16 cellular contexts compared by ENCODE assay signal in the genomic region with DNA sequence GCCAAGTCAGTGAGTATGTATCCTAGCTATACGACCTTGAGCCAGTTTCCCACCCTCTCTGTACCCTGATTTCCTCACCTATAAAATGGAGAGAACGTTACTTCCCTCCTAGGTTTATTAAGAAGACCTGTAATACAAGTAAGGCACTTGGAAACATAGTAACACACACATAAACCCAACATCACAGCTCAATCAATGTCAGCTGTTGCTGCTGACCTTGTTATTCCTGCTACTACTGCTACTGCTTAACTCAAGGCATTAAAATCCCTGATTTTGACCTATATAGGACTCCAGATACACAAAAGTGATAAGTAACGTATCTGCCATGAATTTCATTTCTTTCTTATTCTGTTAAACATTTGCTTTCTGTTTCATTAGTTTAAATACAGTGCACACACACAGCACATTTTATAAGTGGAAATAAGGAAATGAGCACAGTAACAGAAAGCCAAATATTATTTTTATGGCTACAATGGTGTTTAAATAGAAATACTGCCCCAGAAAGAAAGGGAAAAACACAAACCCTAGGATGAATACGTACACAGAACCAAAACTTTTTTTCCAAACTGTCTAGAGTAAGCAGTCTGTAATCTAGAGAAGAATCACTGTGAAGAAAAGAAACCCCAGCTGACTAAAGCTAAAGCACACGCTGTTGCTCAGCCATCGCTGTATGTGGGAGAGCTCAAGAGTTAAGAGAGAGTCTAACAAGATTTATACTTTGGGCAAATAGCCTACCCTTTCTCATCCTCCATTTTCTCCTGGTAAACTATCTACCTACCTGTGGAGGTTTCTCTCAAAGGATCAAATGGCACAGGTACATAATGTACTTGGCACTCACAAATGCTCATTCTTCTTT. TPM values are rescaled to one million over a fixed set of nuclear protein-coding genes. Genes with fewer than 3 reads are reported as not detected.
DNase-seq lines count a peak whose midpoint lies in the region; ATAC-seq and TF ChIP-seq lines count a peak whose summit lies in the region.
"Had no signal": no experiment of that assay in that cellular context is flagged by ENCODE, and none has a peak within 500 bp of the region (broad histone marks: within the 10 kb centered on the region; RNA-seq: fewer than 3 reads in every experiment).

No MANE protein-coding gene starts in this region.

- H3K4me1 ChIP-seq in GM23338 (ENCODE audit: insufficient read depth) = peaks cover 4% of the 10 kb centered on the region; the same call in 1 of the 2 replicates
- peaks cover 5 to 25% of the 10 kb centered on the region in 2 donors for H3K4me1 ChIP-seq in gastrocnemius medialis
- peaks cover 0 to 4% (median 0%) of the 10 kb centered on the region in 9 donors for H3K4me1 ChIP-seq in heart right ventricle
- H3K4me1 ChIP-seq: neural progenitor cell had no signal

- no peaks in the 10 kb centered on the region for H3K27me3 Mint-ChIP-seq in GM23338 (ENCODE audit: insufficient read depth, low read depth, poor library complexity)
- H3K27me3 Mint-ChIP-seq in activated T-helper 2 cell treated with anti-CD3 and anti-CD28 coated beads, Interferon-gamma antibody, Interleukin-2, Interleukin-4, amounts not matched to agents 10 μg/mL and 5 μg/mL and 100 μg/mL, durations not matched to agents 14 hours and 24 hours and 36 hours (ENCODE audit: low read depth) = no peaks in the 10 kb centered on the region
- peaks cover 0 to 4% (median 0%) of the 10 kb centered on the region in 3 donors for H3K27me3 Mint-ChIP-seq in immature natural killer cell (ENCODE audit: low read depth in 3 of 3)
- H3K27me3 Mint-ChIP-seq in effector memory CD8-positive, alpha-beta T cell = no peaks in the 10 kb centered on the region

- H3K36me3 Mint-ChIP-seq in GM23338 (ENCODE audit: low read depth) = peaks cover 12% of the 10 kb centered on the region; the same call in 2 of the 3 replicates
- peaks cover 21% of the 10 kb centered on the region for H3K36me3 Mint-ChIP-seq in activated T-helper 2 cell treated with anti-CD3 and anti-CD28 coated beads, Interferon-gamma antibody, Interleukin-2, Interleukin-4, amounts not matched to agents 10 μg/mL and 5 μg/mL and 100 μg/mL, durations not matched to agents 14 hours and 24 hours and 36 hours (ENCODE audit: low read depth)
- peaks cover 9 to 26% (median 21%) of the 10 kb centered on the region in 3 donors for H3K36me3 Mint-ChIP-seq in immature natural killer cell
- H3K36me3 Mint-ChIP-seq in effector memory CD8-positive, alpha-beta T cell (ENCODE audit: insufficient read depth) = peaks cover 6% of the 10 kb centered on the region

- no peaks in the 10 kb centered on the region; the same call in 1 of the 2 replicates for H4K20me1 ChIP-seq in GM23338 (replicated peaks; ENCODE audit: insufficient read depth)

- WGBS in heart right ventricle, 2 donors = 85 to 91% methylated on average over 6 of the region's 6 CpGs

- H3K79me2 ChIP-seq in GM23338 (replicated peaks; ENCODE audit: insufficient read depth) = peaks cover 22% of the 10 kb centered on the region

- no peak for TF ChIP-seq POLR2A in gastrocnemius medialis (IDR thresholded peaks at IDR 0.05)

- H3K27ac Mint-ChIP-seq in GM23338 (no peak overlapping the region), immature natural killer cell (peak overlapping the region in 4 of 6 donors; percentile 10 to 81 (median 57))
- peak overlapping the region; percentile 9 for H3K27ac Mint-ChIP-seq in activated T-helper 2 cell treated with anti-CD3 and anti-CD28 coated beads, Interferon-gamma antibody, Interleukin-2, Interleukin-4, amounts not matched to agents 10 μg/mL and 5 μg/mL and 100 μg/mL, durations not matched to agents 14 hours and 24 hours and 36 hours
- H3K27ac Mint-ChIP-seq in effector memory CD8-positive, alpha-beta T cell = no peak overlapping the region
- H3K27ac Mint-ChIP-seq: neural progenitor cell had no signal

- TF ChIP-seq CTCF in GM23338 (conservative IDR thresholded peaks at IDR 0.05; ENCODE audit: low read depth in 2 of 2) = no peak
- TF ChIP-seq CTCF in gastrocnemius medialis (IDR thresholded peaks at IDR 0.05 in 4 of 5, conservative IDR thresholded peaks at IDR 0.05 in 1 of 5) = no peak
- TF ChIP-seq CTCF in heart right ventricle (IDR thresholded peaks at IDR 0.05) = no peak

- H3K9me3 Mint-ChIP-seq in GM23338 (no peaks in the 10 kb centered on the region), immature natural killer cell (no peaks in the 10 kb centered on the region)
- H3K9me3 Mint-ChIP-seq in activated T-helper 2 cell treated with anti-CD3 and anti-CD28 coated beads, Interferon-gamma antibody, Interleukin-2, Interleukin-4, amounts not matched to agents 10 μg/mL and 5 μg/mL and 100 μg/mL, durations not matched to agents 14 hours and 24 hours and 36 hours = no peaks in the 10 kb centered on the region
- H3K9me3 Mint-ChIP-seq in effector memory CD8-positive, alpha-beta T cell = no peaks in the 10 kb centered on the region
- H3K9me3 Mint-ChIP-seq: neural progenitor cell had no signal

- H3K36me3 ChIP-seq in GM23338 (ENCODE audit: insufficient read depth) (peaks cover 2% of the 10 kb centered on the region; the same call in 1 of the 2 replicates), gastrocnemius medialis (no peaks in the 10 kb centered on the region), heart right ventricle (peaks cover 0 to 38% (median 6%) of the 10 kb centered on the region in 9 donors)

- H3K27me3 ChIP-seq in GM23338 (ENCODE audit: insufficient read depth) = no peaks in the 10 kb centered on the region
- no peaks in the 10 kb centered on the region for H3K27me3 ChIP-seq in gastrocnemius medialis
- no peaks in the 10 kb centered on the region for H3K27me3 ChIP-seq in heart right ventricle
- H3K27me3 ChIP-seq: neural progenitor cell, SJSA1 had no signal

- no peak overlapping the region for H3K4me3 ChIP-seq in GM23338
- no peak overlapping the region for H3K4me3 ChIP-seq in gastrocnemius medialis
- no peak overlapping the region for H3K4me3 ChIP-seq in heart right ventricle
- H3K4me3 ChIP-seq: neural progenitor cell, SJSA1 had no signal

- no peak overlapping the region for H2AFZ ChIP-seq in GM23338
- H2AFZ ChIP-seq: neural progenitor cell had no signal

- intact Hi-C loops in activated T-helper 2 cell treated with anti-CD3 and anti-CD28 coated beads, Interferon-gamma antibody, Interleukin-2, Interleukin-4, amounts not matched to agents 10 μg/mL and 5 μg/mL and 100 μg/mL, durations not matched to agents 14 hours and 24 hours and 36 hours (cut with micrococcal nuclease) = no loop called here
- intact Hi-C loops in gastrocnemius medialis (cut with DNase I; ENCODE audit: low total_unique reads) (no loop called here), heart right ventricle (cut with DNase I) (no loop called here)

- H3K4me2 ChIP-seq in GM23338 = no peak overlapping the region
- H3K4me2 ChIP-seq: neural progenitor cell had no signal

- H3K9me2 ChIP-seq in GM23338 (ENCODE audit: insufficient read depth) = no peaks in the 10 kb centered on the region

- in situ Hi-C loops in gastrocnemius medialis (cut with MboI; ENCODE audit: low sequenced_read_pairs in 4 of 4) = no loop called here

- DNase-seq in GM23338 (ENCODE audit: low spot score) (no peak), immature natural killer cell (no peak), gastrocnemius medialis (no peak), AG20443 (ENCODE audit: low spot score) (no peak), heart right ventricle (no peak)
- DNase-seq in activated T-helper 2 cell treated with anti-CD3 and anti-CD28 coated beads, Interferon-gamma antibody, Interleukin-2, Interleukin-4, amounts not matched to agents 10 μg/mL and 5 μg/mL and 100 μg/mL, durations not matched to agents 14 hours and 24 hours and 36 hours (ENCODE audit: low spot score) = no peak
- no peak for DNase-seq in effector memory CD8-positive, alpha-beta T cell
- DNase-seq: activated CD4-positive, alpha-beta T cell treated with anti-CD3 and anti-CD28 coated beads for 4 hours; AML-193; NCI-H1436; NCI-H446; T-helper 9 cell had no signal

- H3K4me1 Mint-ChIP-seq in GM23338 = peaks cover 3% of the 10 kb centered on the region; the same call in 2 of the 3 replicates
- H3K4me1 Mint-ChIP-seq in activated T-helper 2 cell treated with anti-CD3 and anti-CD28 coated beads, Interferon-gamma antibody, Interleukin-2, Interleukin-4, amounts not matched to agents 10 μg/mL and 5 μg/mL and 100 μg/mL, durations not matched to agents 14 hours and 24 hours and 36 hours (ENCODE audit: low read depth) = peaks cover 6% of the 10 kb centered on the region
- H3K4me1 Mint-ChIP-seq in immature natural killer cell = peaks cover 6 to 17% of the 10 kb centered on the region in 2 donors
- peaks cover 7 to 11% of the 10 kb centered on the region in 2 donors for H3K4me1 Mint-ChIP-seq in effector memory CD8-positive, alpha-beta T cell (ENCODE audit: low read depth in 2 of 2)

- ATAC-seq in GM23338 (no peak), gastrocnemius medialis (peak; percentile 36 to 61), HG02798 (IDR thresholded peaks at IDR 0.05; ENCODE audit: poor library complexity, unreplicated experiment) (no peak), heart right ventricle (no peak)
- ATAC-seq in effector memory CD8-positive, alpha-beta T cell (replicated peaks) = no peak

- H3K9me3 ChIP-seq in gastrocnemius medialis (no peaks in the 10 kb centered on the region), heart right ventricle (no peaks in the 10 kb centered on the region)
- H3K9me3 ChIP-seq: SJSA1 had no signal

- H3K4me3 Mint-ChIP-seq in GM23338 (no peak overlapping the region), immature natural killer cell (peak overlapping the region in 3 of 5 donors; percentile 28 to 55 (median 36))
- H3K4me3 Mint-ChIP-seq in activated T-helper 2 cell treated with anti-CD3 and anti-CD28 coated beads, Interferon-gamma antibody, Interleukin-2, Interleukin-4, amounts not matched to agents 10 μg/mL and 5 μg/mL and 100 μg/mL, durations not matched to agents 14 hours and 24 hours and 36 hours (ENCODE audit: low read depth) = no peak overlapping the region
- H3K4me3 Mint-ChIP-seq in effector memory CD8-positive, alpha-beta T cell = no peak overlapping the region
- H3K4me3 Mint-ChIP-seq: neural progenitor cell had no signal

- peak overlapping the region; percentile 3; the same call in 1 of the 2 replicates for H3K27ac ChIP-seq in GM23338 (ENCODE audit: low read depth)
- H3K27ac ChIP-seq in gastrocnemius medialis = peak overlapping the region in 2 of 4 donors; percentile 24 to 34
- no peak overlapping the region for H3K27ac ChIP-seq in heart right ventricle
- H3K27ac ChIP-seq: epithelial cell of prostate, neural progenitor cell, SJSA1 had no signal

- H3F3A ChIP-seq in GM23338 (replicated peaks; ENCODE audit: low read depth) = no peaks in the 10 kb centered on the region

RNA-seq across cellular contexts. Expression of a gene that starts 19.0 kb away (rescaled TPM):
- total RNA-seq in GM23338 (2014; rRNA removed; shearing (Covaris generic)) = 9.4 and 12.2 TPM in 2 replicates
- polyA plus RNA-seq in GM23338 (2016; fragmentation: Nextera tagmentation; extraction: Ambion mirVana) = 9.4 and 10.7 TPM in 2 replicates
- 9.6 and 10.7 TPM in 2 replicates for total RNA-seq in activated T-helper 2 cell treated with anti-CD3 and anti-CD28 coated beads, Interferon-gamma antibody, Interleukin-2, Interleukin-4, amounts not matched to agents 10 μg/mL and 5 μg/mL and 100 μg/mL, durations not matched to agents 14 hours and 24 hours and 36 hours
- polyA plus RNA-seq in immature natural killer cell = 10 to 100 TPM in 1 of 3 donors, 1 to 10 TPM in 2; 1.4 to 10.2 (median 4.1) TPM
- 1 to 10 TPM; 2.3 to 5.7 (median 4.0) TPM for total RNA-seq in gastrocnemius medialis
- total RNA-seq in heart right ventricle = 10 to 100 TPM in 3 of 10 donors, 1 to 10 TPM in 7; 7.5 to 11.6 (median 9.0) TPM
- 1 to 10 TPM; 2.1 to 3.2 TPM for polyA plus RNA-seq in heart right ventricle

RNA-seq across cellular contexts. Expression of a gene that starts 55.0 kb away (rescaled TPM):
- 48.2 and 50.3 TPM in 2 replicates for total RNA-seq in GM23338 (2014; rRNA removed; shearing (Covaris generic))
- polyA plus RNA-seq in GM23338 (2016; fragmentation: Nextera tagmentation; extraction: Ambion mirVana) (41.4 and 43.4 TPM in 2 replicates), immature natural killer cell (10 to 100 TPM; 35.4 to 37.3 (median 35.8) TPM), heart right ventricle (10 to 100 TPM in 1 of 2 donors, 1 to 10 TPM in 1; 9.9 to 21.9 TPM)
- 46.9 and 49.1 TPM in 2 replicates for total RNA-seq in activated T-helper 2 cell treated with anti-CD3 and anti-CD28 coated beads, Interferon-gamma antibody, Interleukin-2, Interleukin-4, amounts not matched to agents 10 μg/mL and 5 μg/mL and 100 μg/mL, durations not matched to agents 14 hours and 24 hours and 36 hours
- total RNA-seq in gastrocnemius medialis (10 to 100 TPM; 23.6 to 31.3 (median 27.2) TPM), heart right ventricle (10 to 100 TPM; 16.2 to 31.2 (median 23.6) TPM)

RNA-seq across cellular contexts. Expression of a gene that starts 55.3 kb away (rescaled TPM):
- 2.5 and 6.0 TPM in 2 replicates for total RNA-seq in GM23338 (2014; rRNA removed; shearing (Covaris generic))
- 1.2 and 1.3 TPM in 2 replicates for polyA plus RNA-seq in GM23338 (2016; fragmentation: Nextera tagmentation; extraction: Ambion mirVana)
- 0.41 and 0.76 TPM in 2 replicates for total RNA-seq in activated T-helper 2 cell treated with anti-CD3 and anti-CD28 coated beads, Interferon-gamma antibody, Interleukin-2, Interleukin-4, amounts not matched to agents 10 μg/mL and 5 μg/mL and 100 μg/mL, durations not matched to agents 14 hours and 24 hours and 36 hours
- polyA plus RNA-seq in immature natural killer cell = under 1 TPM in 1 of 3 donors, not detected in 2; 0.07 TPM
- total RNA-seq in gastrocnemius medialis = under 1 TPM in 1 of 4 donors, not detected in 3; 0.26 TPM
- total RNA-seq in heart right ventricle = under 1 TPM; 0.28 to 0.87 (median 0.45) TPM
- under 1 TPM in 1 of 2 donors, not detected in 1; 0.12 TPM for polyA plus RNA-seq in heart right ventricle

Comparison
In these comparisons a context has a peak if more than half of its experiments do, and no peak if none do; other contexts are left out.
1. ATAC-seq: peak in gastrocnemius medialis (2 of 2); none in GM23338 (single experiment), effector memory CD8-positive, alpha-beta T cell (single experiment), HG02798 (single experiment) and heart right ventricle (0 of 8).
2. H3K27ac Mint-ChIP-seq: peak in activated T-helper 2 cell treated with anti-CD3 and anti-CD28 coated beads, Interferon-gamma antibody, Interleukin-2, Interleukin-4, amounts not matched to agents 10 μg/mL and 5 μg/mL and 100 μg/mL, durations not matched to agents 14 hours and 24 hours and 36 hours (single experiment) and immature natural killer cell (4 of 6); none in GM23338 (single experiment) and effector memory CD8-positive, alpha-beta T cell (0 of 2).
3. H3K4me3 Mint-ChIP-seq: peak in immature natural killer cell (3 of 5); none in GM23338 (single experiment), activated T-helper 2 cell treated with anti-CD3 and anti-CD28 coated beads, Interferon-gamma antibody, Interleukin-2, Interleukin-4, amounts not matched to agents 10 μg/mL and 5 μg/mL and 100 μg/mL, durations not matched to agents 14 hours and 24 hours and 36 hours (single experiment) and effector memory CD8-positive, alpha-beta T cell (0 of 2).